Comparison of ENCODE assay signal across 27 cellular contexts in genomic region chr6:86683132-86683908, GRCh38.
"Had no signal": no experiment of that assay in that cellular context is flagged by ENCODE, and none has a peak within 500 bp of the region (broad histone marks: within the 10 kb centered on the region; RNA-seq: fewer than 3 reads in every experiment).

No MANE protein-coding gene starts in this region.

- H3K27me3 ChIP-seq: breast epithelium, colonic mucosa, dorsolateral prefrontal cortex, esophagus squamous epithelium, gastrocnemius medialis, upper lobe of left lung had no signal

- DNase-seq: activated B cell treated with CpG ODN at 0.5 μM for 24 hours; activated CD4-positive, alpha-beta T cell treated with anti-CD3 and anti-CD28 coated beads for 4 hours; activated CD4-positive, alpha-beta T cell treated with anti-CD3 and anti-CD28 coated beads, Interleukin-2, amount 50 U/mL, for 48 hours; activated CD8-positive, alpha-beta memory T cell treated with anti-CD3 and anti-CD28 coated beads, Interleukin-2, amount 50 U/mL, for 48 hours; activated naive CD4-positive, alpha-beta T cell treated with anti-CD3 and anti-CD28 coated beads for 36 hours; activated naive CD8-positive, alpha-beta T cell treated with anti-CD3 and anti-CD28 coated beads, Interleukin-2, amount 10 ng/mL, durations not matched to agents 7 days and 5 days; activated T-cell treated with anti-CD3 and anti-CD28 coated beads, Interleukin-2, amount 50 U/mL, for 4 hours; amniotic stem cell; colonic mucosa; dorsolateral prefrontal cortex; effector memory CD8-positive, alpha-beta T cell; esophagus squamous epithelium; gastrocnemius medialis; hypothalamus; left ventricle myocardium superior; mammary epithelial cell; midbrain; natural killer cell; stimulated activated CD4-positive, alpha-beta T cell treated with anti-CD3 and anti-CD28 coated beads, Interleukin-2, amount 100 ng/mL, for 48 hours; stimulated activated CD8-positive, alpha-beta memory T cell treated with anti-CD3 and anti-CD28 coated beads, Interleukin-4, amount 100 ng/mL, for 48 hours; stimulated activated naive CD4-positive, alpha-beta T cell; upper lobe of left lung had no signal

- H3K9me3 Mint-ChIP-seq: activated T-cell treated with anti-CD3 and anti-CD28 coated beads, Interleukin-2, amount 50 U/mL, for 4 hours had no signal

- H3K36me3 Mint-ChIP-seq: activated naive CD8-positive, alpha-beta T cell treated with anti-CD3 and anti-CD28 coated beads, Interleukin-2, amount 10 ng/mL, durations not matched to agents 7 days and 5 days had no signal

- H3K4me1 Mint-ChIP-seq: activated B cell treated with CpG ODN at 0.5 μM for 24 hours; activated naive CD8-positive, alpha-beta T cell treated with anti-CD3 and anti-CD28 coated beads, Interleukin-2, amount 10 ng/mL, durations not matched to agents 7 days and 5 days; natural killer cell had no signal

- H3K27ac Mint-ChIP-seq: activated B cell treated with CpG ODN at 0.5 μM for 24 hours; activated naive CD4-positive, alpha-beta T cell treated with anti-CD3 and anti-CD28 coated beads for 36 hours; activated naive CD8-positive, alpha-beta T cell treated with anti-CD3 and anti-CD28 coated beads, Interleukin-2, amount 10 ng/mL, durations not matched to agents 7 days and 5 days; activated T-helper 2 cell treated with anti-CD3 and anti-CD28 coated beads, Interferon-gamma antibody, Interleukin-2, Interleukin-4, amounts not matched to agents 10 μg/mL and 5 μg/mL and 100 μg/mL, durations not matched to agents 14 hours and 24 hours and 36 hours; effector memory CD8-positive, alpha-beta T cell; natural killer cell; T-helper 2 cell treated with Interferon-gamma antibody and Interleukin-4, amounts not matched to agents 5 μg/mL and 100 μg/mL, for 36 hours had no signal

- H3K4me3 Mint-ChIP-seq: activated B cell treated with CpG ODN at 0.5 μM for 24 hours; activated naive CD4-positive, alpha-beta T cell treated with anti-CD3 and anti-CD28 coated beads for 36 hours; activated naive CD8-positive, alpha-beta T cell treated with anti-CD3 and anti-CD28 coated beads, Interleukin-2, amount 10 ng/mL, durations not matched to agents 7 days and 5 days; activated T-cell treated with anti-CD3 and anti-CD28 coated beads, Interleukin-2, amount 50 U/mL, for 4 hours; effector memory CD8-positive, alpha-beta T cell; natural killer cell; T-helper 2 cell treated with Interferon-gamma antibody and Interleukin-4, amounts not matched to agents 5 μg/mL and 100 μg/mL, for 36 hours had no signal

- H3K27me3 Mint-ChIP-seq: activated B cell treated with CpG ODN at 0.5 μM for 24 hours; activated naive CD8-positive, alpha-beta T cell treated with anti-CD3 and anti-CD28 coated beads, Interleukin-2, amount 10 ng/mL, durations not matched to agents 7 days and 5 days; effector memory CD8-positive, alpha-beta T cell had no signal

- ATAC-seq: activated T-cell treated with anti-CD3 and anti-CD28 coated beads, Interleukin-2, amount 50 U/mL, for 4 hours; effector memory CD8-positive, alpha-beta T cell; gastrocnemius medialis; left ventricle myocardium superior; natural killer cell had no signal

- H3K36me3 ChIP-seq: breast epithelium, colonic mucosa, esophagus squamous epithelium, gastrocnemius medialis, prostate gland, thoracic aorta, upper lobe of left lung had no signal

- H3K9me3 ChIP-seq: colonic mucosa, gastrocnemius medialis, prostate gland, thoracic aorta, upper lobe of left lung had no signal

- H3K4me3 ChIP-seq: breast epithelium, colonic mucosa, dorsolateral prefrontal cortex, esophagus squamous epithelium, gastrocnemius medialis, prostate gland, thoracic aorta, upper lobe of left lung had no signal

- H3K27ac ChIP-seq: breast epithelium, colonic mucosa, dorsolateral prefrontal cortex, esophagus squamous epithelium, gastrocnemius medialis, prostate gland, thoracic aorta, upper lobe of left lung had no signal

- H3K4me1 ChIP-seq: breast epithelium, colonic mucosa, esophagus squamous epithelium, gastrocnemius medialis, prostate gland, upper lobe of left lung had no signal
